Comparison of ENCODE assay signal across 9 cellular contexts in the genomic region with DNA sequence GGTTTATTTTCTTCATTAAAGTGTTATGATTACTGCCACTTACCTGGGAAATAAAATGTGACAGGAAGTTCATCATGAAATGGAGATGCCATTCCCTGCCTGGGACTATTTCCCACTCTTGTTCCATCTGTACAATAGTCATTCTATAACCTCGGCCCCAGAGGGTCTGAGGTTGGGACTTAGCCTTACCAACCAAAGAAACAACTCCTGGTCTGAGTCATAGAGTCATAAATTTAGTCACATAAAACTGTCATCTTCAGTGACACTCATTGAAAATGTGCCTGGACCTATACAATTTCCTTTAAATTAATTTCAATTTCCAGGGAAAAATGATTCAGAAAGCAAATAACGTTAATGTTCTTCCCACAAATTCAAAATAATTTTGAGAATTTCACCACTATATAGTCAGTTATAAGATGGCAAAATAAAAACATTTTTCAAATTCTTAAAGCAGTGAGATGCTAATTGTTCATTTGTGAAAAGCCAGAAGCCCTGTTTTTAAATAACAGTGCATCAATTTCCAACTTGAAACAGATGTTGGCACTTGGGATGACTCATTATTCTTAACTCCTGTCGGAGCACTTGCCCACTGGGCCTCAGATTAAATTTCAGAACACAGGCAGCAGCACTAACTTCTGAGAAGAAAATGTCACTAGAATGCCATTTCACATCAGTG.
DNase-seq lines count a peak whose midpoint lies in the region; ATAC-seq and TF ChIP-seq lines count a peak whose summit lies in the region.
"Had no signal": no experiment of that assay in that cellular context is flagged by ENCODE, and none has a peak within 500 bp of the region (broad histone marks: within the 10 kb centered on the region; RNA-seq: fewer than 3 reads in every experiment).

No MANE protein-coding gene starts in this region.

- H3K4me1 Mint-ChIP-seq in CD14-positive monocyte: no peaks in the 10 kb centered on the region

- DNase-seq in EL (peak; percentile 81), cardiac fibroblast (ENCODE audit: low read depth in 2 of 2) (peak; percentile 21 to 41), D341Med (ENCODE audit: low spot score) (no peak), coronary artery (ENCODE audit: low spot score) (no peak), activated gamma-delta T cell (lab: John Stamatoyannopoulos, UW) (no peak), CD14-positive monocyte (ENCODE audit: low spot score) (no peak)

- H3K27me3 Mint-ChIP-seq in CD14-positive monocyte (ENCODE audit: low read depth in 3 of 3): no peaks in the 10 kb centered on the region

- no peaks in the 10 kb centered on the region for H3K36me3 Mint-ChIP-seq in CD14-positive monocyte

- TF ChIP-seq CTCF in cardiac fibroblast (IDR thresholded peaks at IDR 0.05; ENCODE audit: low read depth, low read length) (no peak), coronary artery (IDR thresholded peaks at IDR 0.05) (no peak), CD14-positive monocyte (IDR thresholded peaks at IDR 0.05) (no peak)

- ATAC-seq in GM19455 (IDR thresholded peaks at IDR 0.05; ENCODE audit: unreplicated experiment): peak; percentile 71
- peak; percentile 79 for ATAC-seq in HG03378 (IDR thresholded peaks at IDR 0.05; ENCODE audit: unreplicated experiment)

- H3K4me3 ChIP-seq in cardiac fibroblast (replicated peaks in 1 of 2; ENCODE audit: low read depth in 2 of 2, low read length in 2 of 2) (no peak overlapping the region), coronary artery (no peak overlapping the region)

- no peak overlapping the region for H3K27ac Mint-ChIP-seq in CD14-positive monocyte

- intact Hi-C loops in CD14-positive monocyte (cut with micrococcal nuclease): no loop called here

- H3K27ac ChIP-seq in coronary artery: no peak overlapping the region

- peaks cover 0 to 3% (median 2%) of the 10 kb centered on the region in 7 donors for H3K9me3 Mint-ChIP-seq in CD14-positive monocyte
- H3K9me3 Mint-ChIP-seq: neural crest cell had no signal

- no peak overlapping the region for H3K4me3 Mint-ChIP-seq in CD14-positive monocyte
- H3K4me3 Mint-ChIP-seq: neural crest cell had no signal

Comparison
In these comparisons a context has a peak if more than half of its experiments do, and no peak if none do; other contexts are left out.
1. DNase-seq: peak in EL (single experiment) and cardiac fibroblast (2 of 2); none in D341Med (single experiment), coronary artery (single experiment), activated gamma-delta T cell (single experiment) and CD14-positive monocyte (single experiment).